In the genomic region with DNA sequence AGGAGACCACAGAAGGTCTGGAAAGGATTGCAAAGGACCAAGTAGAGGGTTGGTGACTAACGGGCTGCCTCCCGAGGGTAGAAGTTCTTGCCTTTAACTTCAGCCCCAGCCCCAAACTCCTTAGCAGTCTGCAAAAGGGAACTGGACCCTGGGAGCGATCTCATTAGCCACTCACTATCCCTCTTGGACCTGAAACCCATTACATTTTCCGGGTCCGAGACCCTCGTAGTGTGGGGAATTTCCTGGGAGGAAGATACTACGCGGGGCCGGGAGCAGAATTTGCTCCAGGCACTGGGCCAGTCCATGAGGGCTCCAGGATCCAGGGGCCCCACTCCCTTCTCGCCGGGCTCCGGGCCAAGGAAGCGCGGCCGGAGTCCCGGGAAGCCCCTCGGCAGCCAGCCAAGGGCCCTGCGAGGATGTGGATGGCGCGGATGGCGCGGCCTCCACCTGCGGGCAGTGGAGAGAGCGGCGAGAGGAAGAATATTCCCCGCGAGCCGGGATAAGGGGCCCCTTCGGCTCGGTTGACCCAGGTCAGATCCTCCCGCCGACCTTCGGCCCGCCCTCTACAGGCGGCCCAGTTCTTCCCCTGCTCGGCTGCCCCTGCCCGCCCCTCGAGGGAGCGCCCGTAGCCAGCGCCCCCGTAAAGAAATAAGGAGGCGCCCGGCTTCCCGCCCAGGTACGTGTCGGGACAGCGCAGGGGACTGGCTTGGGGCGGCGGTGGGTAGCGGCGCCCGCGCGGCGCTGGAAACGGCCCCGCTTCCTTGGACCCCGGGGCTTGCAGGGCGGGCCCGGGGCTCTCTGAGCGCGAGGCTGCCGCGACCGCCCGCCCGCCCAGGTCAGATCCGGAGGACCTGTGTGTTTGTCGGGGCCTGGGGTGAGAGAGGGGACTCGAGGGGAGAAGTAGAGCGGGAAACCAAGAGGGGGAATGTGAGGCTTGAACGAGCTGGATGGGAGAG, we compare ENCODE assay signal across 8 cellular contexts. TPM values are rescaled to one million over a fixed set of nuclear protein-coding genes. Genes with fewer than 3 reads are reported as not detected.
DNase-seq lines count a peak whose midpoint lies in the region; ATAC-seq and TF ChIP-seq lines count a peak whose summit lies in the region.
"Had no signal": no experiment of that assay in that cellular context is flagged by ENCODE, and none has a peak within 500 bp of the region (broad histone marks: within the 10 kb centered on the region; RNA-seq: fewer than 3 reads in every experiment).

A gene with protein sequence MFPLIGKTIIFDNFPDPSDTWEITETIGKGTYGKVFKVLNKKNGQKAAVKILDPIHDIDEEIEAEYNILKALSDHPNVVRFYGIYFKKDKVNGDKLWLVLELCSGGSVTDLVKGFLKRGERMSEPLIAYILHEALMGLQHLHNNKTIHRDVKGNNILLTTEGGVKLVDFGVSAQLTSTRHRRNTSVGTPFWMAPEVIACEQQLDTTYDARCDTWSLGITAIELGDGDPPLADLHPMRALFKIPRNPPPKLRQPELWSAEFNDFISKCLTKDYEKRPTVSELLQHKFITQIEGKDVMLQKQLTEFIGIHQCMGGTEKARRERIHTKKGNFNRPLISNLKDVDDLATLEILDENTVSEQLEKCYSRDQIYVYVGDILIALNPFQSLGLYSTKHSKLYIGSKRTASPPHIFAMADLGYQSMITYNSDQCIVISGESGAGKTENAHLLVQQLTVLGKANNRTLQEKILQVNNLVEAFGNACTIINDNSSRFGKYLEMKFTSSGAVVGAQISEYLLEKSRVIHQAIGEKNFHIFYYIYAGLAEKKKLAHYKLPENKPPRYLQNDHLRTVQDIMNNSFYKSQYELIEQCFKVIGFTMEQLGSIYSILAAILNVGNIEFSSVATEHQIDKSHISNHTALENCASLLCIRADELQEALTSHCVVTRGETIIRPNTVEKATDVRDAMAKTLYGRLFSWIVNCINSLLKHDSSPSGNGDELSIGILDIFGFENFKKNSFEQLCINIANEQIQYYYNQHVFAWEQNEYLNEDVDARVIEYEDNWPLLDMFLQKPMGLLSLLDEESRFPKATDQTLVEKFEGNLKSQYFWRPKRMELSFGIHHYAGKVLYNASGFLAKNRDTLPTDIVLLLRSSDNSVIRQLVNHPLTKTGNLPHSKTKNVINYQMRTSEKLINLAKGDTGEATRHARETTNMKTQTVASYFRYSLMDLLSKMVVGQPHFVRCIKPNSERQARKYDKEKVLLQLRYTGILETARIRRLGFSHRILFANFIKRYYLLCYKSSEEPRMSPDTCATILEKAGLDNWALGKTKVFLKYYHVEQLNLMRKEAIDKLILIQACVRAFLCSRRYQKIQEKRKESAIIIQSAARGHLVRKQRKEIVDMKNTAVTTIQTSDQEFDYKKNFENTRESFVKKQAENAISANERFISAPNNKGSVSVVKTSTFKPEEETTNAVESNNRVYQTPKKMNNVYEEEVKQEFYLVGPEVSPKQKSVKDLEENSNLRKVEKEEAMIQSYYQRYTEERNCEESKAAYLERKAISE (N-terminal part only) (plus strand): TSS at position 577 of the 956 bp plus-strand sequence. CDS start 17,882 bp downstream, outside the sequence.

- DNase-seq in T-cell (peak in 1 of 34 experiments; percentile 0), spleen (peak; percentile 71), COLO829 (ENCODE audit: low spot score) (no peak), brain microvascular endothelial cell (no peak)
- no peak for DNase-seq in stimulated activated CD4-positive, alpha-beta T cell treated with anti-CD3 and anti-CD28 coated beads, Interleukin-4, amount 100 ng/mL, for 4 hours
- DNase-seq: activated effector memory CD4-positive, alpha-beta T cell treated with Interleukin-2 at 50 U/mL for 16 hours had no signal

- intact Hi-C loops in spleen (cut with DNase I; ENCODE audit: low total_unique reads): no loop called here

- POLR2A ChIA-PET in HEK293 (lab: Yijun Ruan, JAX) (interaction anchor here (0.8 kb wide), 1 partner anchor 792 kb away, joined by 5 read pairs; no protein-coding TSS in a partner anchor), T-cell (lab: Charles Lee) (no interaction called here)

- no peaks in the 10 kb centered on the region for H3K36me3 Mint-ChIP-seq in T-cell

- TF ChIP-seq CTCF in HEK293 (tag by site-specific recombination; IDR thresholded peaks at IDR 0.05) (peak; percentile 72; the same call in 1 of the 2 replicates), spleen (IDR thresholded peaks at IDR 0.05 in 8 of 11, conservative IDR thresholded peaks at IDR 0.05 in 3 of 11) (no peak), brain microvascular endothelial cell (IDR thresholded peaks at IDR 0.05; ENCODE audit: low read depth, low read length, missing control alignments) (no peak)

- no peak for TF ChIP-seq POLR2A in spleen (IDR thresholded peaks at IDR 0.05)

- no peaks in the 10 kb centered on the region for H3K9me3 ChIP-seq in HEK293 (ENCODE audit: control insufficient read depth, insufficient read depth, low read depth, low read length)
- H3K9me3 ChIP-seq in iPS-18c (ENCODE audit: control insufficient read depth, insufficient read depth, low read length): no peaks in the 10 kb centered on the region
- no peaks in the 10 kb centered on the region for H3K9me3 ChIP-seq in spleen

- in situ Hi-C loops in brain microvascular endothelial cell (cut with HindIII; ENCODE audit: low pct_ligation_motif_present, low sequenced_read_pairs): no loop called here

- H3K27ac ChIP-seq in HEK293 (ENCODE audit: extremely low read depth, low read depth, low read length) (peak within 1 kb of the TSS; percentile 88), spleen (no peak within 1 kb of the TSS), brain microvascular endothelial cell (no peak within 1 kb of the TSS)

- peaks cover 41 to 57% of the 10 kb centered on the region in 2 donors for H3K27me3 Mint-ChIP-seq in T-cell

- ATAC-seq in T-cell (replicated peaks in 1 of 4): no peak

- WGBS in spleen, 5 donors: 8 to 11% (median 10%) methylated on average over 47 to 73 of the region's 73 CpGs

- H3K9me3 Mint-ChIP-seq in T-cell: no peaks in the 10 kb centered on the region

- H3K4me3 Mint-ChIP-seq in T-cell: peak within 1 kb of the TSS; percentile 57 to 87 (median 60)

- H3K27me3 ChIP-seq in spleen (replicated peaks in 1 of 7) (peaks cover 0 to 54% (median 22%) of the 10 kb centered on the region in 7 donors), brain microvascular endothelial cell (replicated peaks) (peaks cover 9% of the 10 kb centered on the region)

- no peaks in the 10 kb centered on the region for H3K36me3 ChIP-seq in HEK293 (ENCODE audit: control insufficient read depth in 2 of 2, insufficient read depth in 1 of 2, low read length in 2 of 2)
- no peaks in the 10 kb centered on the region for H3K36me3 ChIP-seq in spleen
- no peaks in the 10 kb centered on the region for H3K36me3 ChIP-seq in brain microvascular endothelial cell (replicated peaks)

- H3K4me1 ChIP-seq in HEK293 (ENCODE audit: control insufficient read depth, insufficient read depth, low read length) (no peaks in the 10 kb centered on the region), spleen (peaks cover 0 to 17% (median 13%) of the 10 kb centered on the region in 6 donors)

- H3K4me3 ChIP-seq in HEK293 (ENCODE audit: low read depth, low read length) (peak within 1 kb of the TSS; percentile 61), iPS-18c (ENCODE audit: insufficient read depth, low read depth, low read length) (peak within 1 kb of the TSS; percentile 63), spleen (peak within 1 kb of the TSS in 6 of 8 donors; percentile 15 to 62 (median 28)), brain microvascular endothelial cell (ENCODE audit: low read depth, low read length) (no peak within 1 kb of the TSS)

- no peak within 1 kb of the TSS for H3K27ac Mint-ChIP-seq in T-cell

- H3K4me1 Mint-ChIP-seq in T-cell: peaks cover 5 to 10% (median 8%) of the 10 kb centered on the region in 3 donors

- CTCF ChIA-PET in HEK293 (lab: Yijun Ruan, JAX): interaction anchor here (0.6 to 1.7 kb wide), 3 partner anchors 36 to 329 kb away, joined by 3 to 12 read pairs (median 3); no protein-coding TSS in a partner anchor
- CTCF ChIA-PET in T-cell (lab: Charles Lee): no interaction called here

TF ChIP-seq in HEK293, 187 proteins besides CTCF, POLR2A, EP300 and RAD21 (continues in another document):
- no peak for TF ChIP-seq ELK4 (IDR thresholded peaks at IDR 0.05; ENCODE audit: borderline replicate concordance, low read depth, low read length)
- no peak for TF ChIP-seq ZNF221 (tag by site-specific recombination; IDR thresholded peaks at IDR 0.05; ENCODE audit: borderline replicate concordance)
- TF ChIP-seq GLIS2 (tag by site-specific recombination; IDR thresholded peaks at IDR 0.05): peak; percentile 17; the same call in 1 of the 2 replicates
- TF ChIP-seq ZSCAN23 (tag by site-specific recombination; IDR thresholded peaks at IDR 0.05): no peak
- TF ChIP-seq ZNF292 (tag by site-specific recombination; IDR thresholded peaks at IDR 0.05; ENCODE audit: borderline replicate concordance, low read depth): no peak
- no peak for TF ChIP-seq ZNF184 (tag by site-specific recombination; IDR thresholded peaks at IDR 0.05)
- TF ChIP-seq KLF17 (tag by site-specific recombination; IDR thresholded peaks at IDR 0.05): 0 out of 2 replicates have a peak, but pooled peaks have one; percentile 27

RNA-seq across cellular contexts. Expression of the gene that starts here (rescaled TPM):
- under 1 TPM in 2 of 5 donors, not detected in 3; 0.16 to 0.46 TPM for total RNA-seq in T-cell
- total RNA-seq in spleen: 1 to 10 TPM in 2 of 7 donors, under 1 TPM in 4, not detected in 1; 0.09 to 1.3 (median 0.39) TPM
- 1 to 10 TPM in 1 of 3 donors, under 1 TPM in 2; 0.14 to 1.3 (median 0.30) TPM for polyA plus RNA-seq in spleen
